14 cellular contexts compared by ENCODE assay signal in the genomic region with DNA sequence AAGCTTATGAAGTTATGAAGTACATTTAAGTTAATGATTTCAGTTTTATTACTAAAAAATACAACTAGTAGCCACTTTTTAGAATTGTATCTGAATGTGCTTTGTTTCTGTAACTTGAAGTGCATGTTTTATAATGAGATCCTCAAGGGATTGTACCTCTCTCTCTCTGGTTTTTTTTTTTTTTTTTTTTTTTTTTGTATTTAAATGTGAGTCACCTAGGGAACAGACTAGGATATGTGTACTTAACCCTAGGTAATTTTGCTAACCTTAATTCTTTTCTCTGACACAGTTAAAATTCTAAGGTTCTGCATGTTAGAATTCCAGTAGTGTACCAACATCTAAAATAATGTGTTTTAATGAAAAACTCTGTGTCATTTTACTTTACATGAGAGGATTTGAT. TPM values are rescaled to one million over a fixed set of nuclear protein-coding genes. Genes with fewer than 3 reads are reported as not detected.
DNase-seq lines count a peak whose midpoint lies in the region; ATAC-seq, FAIRE-seq and TF ChIP-seq lines count a peak whose summit lies in the region.
"Had no signal": no experiment of that assay in that cellular context is flagged by ENCODE, and none has a peak within 500 bp of the region (broad histone marks: within the 10 kb centered on the region; RNA-seq: fewer than 3 reads in every experiment).

No MANE protein-coding gene starts in this region.

- no peak overlapping the region for H4K91ac ChIP-seq in H1 (replicated peaks; ENCODE audit: insufficient read length, low read length)

- CTCF ChIA-PET in activated naive CD4-positive, alpha-beta T cell treated with anti-CD3 and anti-CD28 coated beads for 36 hours (lab: Charles Lee), result interaction anchor here (0.6 kb wide), 1 partner anchor 43 kb away, joined by 3 read pairs; no protein-coding TSS in a partner anchor
- CTCF ChIA-PET in H1 (lab: Charles Lee; ENCODE audit: partially characterized antibody), result no interaction called here

- no peak overlapping the region for H3K23ac ChIP-seq in H1 (ENCODE audit: insufficient read length)

- no peak overlapping the region for H2BK12ac ChIP-seq in H1 (ENCODE audit: low read depth, low read length)

- no peak for TF ChIP-seq EP300 in H1 (IDR thresholded peaks at IDR 0.05; ENCODE audit: borderline replicate concordance in 1 of 2, low read depth in 2 of 2, low read length in 2 of 2)

- H3K9me3 ChIP-seq in RWPE2 (ENCODE audit: severe bottlenecking), result no peaks in the 10 kb centered on the region
- H3K9me3 ChIP-seq in H1 (ENCODE audit: insufficient read depth in 2 of 2, low read depth in 1 of 2, low read length in 1 of 2), result peaks cover 0 to 3% of the 10 kb centered on the region in 2 experiments; a peak in 1 of 4 replicates
- no peaks in the 10 kb centered on the region for H3K9me3 ChIP-seq in smooth muscle cell (replicated peaks; ENCODE audit: low read depth)

- intact Hi-C loops in activated naive CD4-positive, alpha-beta T cell treated with anti-CD3 and anti-CD28 coated beads for 36 hours (cut with micrococcal nuclease), result loop anchor here (2.0 kb wide), 1 partner anchor 51 kb away; no protein-coding TSS in a partner anchor

- no peak overlapping the region for H2BK15ac ChIP-seq in H1 (ENCODE audit: low read length)

- H3K36me3 Mint-ChIP-seq in activated naive CD4-positive, alpha-beta T cell treated with anti-CD3 and anti-CD28 coated beads, Interleukin-2, amount 50 U/mL, for 72 hours, result peaks cover 0 to 56% of the 10 kb centered on the region in 2 donors
- peaks cover 37% of the 10 kb centered on the region for H3K36me3 Mint-ChIP-seq in activated naive CD4-positive, alpha-beta T cell treated with anti-CD3 and anti-CD28 coated beads for 36 hours (ENCODE audit: low read depth)

- H3K36me3 ChIP-seq in RWPE2 (ENCODE audit: low read depth), result peaks cover 14% of the 10 kb centered on the region
- H3K36me3 ChIP-seq in H1 (ENCODE audit: control insufficient read depth in 2 of 4, insufficient read depth in 4 of 4, low read length in 3 of 4), result no peaks in the 10 kb centered on the region
- no peaks in the 10 kb centered on the region for H3K36me3 ChIP-seq in smooth muscle cell (ENCODE audit: low read depth)

- no peak overlapping the region for H3K4ac ChIP-seq in H1 (replicated peaks; ENCODE audit: insufficient read length, low read depth, low read length)

- peak in 1 of 2 donors; percentile 51 for ATAC-seq in activated naive CD4-positive, alpha-beta T cell treated with anti-CD3 and anti-CD28 coated beads, Interleukin-2, amount 50 U/mL, for 72 hours
- ATAC-seq in RWPE2 (ENCODE audit: low read depth) (peak; percentile 46; the same call in 2 of the 3 replicates), GM21619 (IDR thresholded peaks at IDR 0.05; ENCODE audit: unreplicated experiment) (no peak), GM18867 (IDR thresholded peaks at IDR 0.05; ENCODE audit: unreplicated experiment) (no peak)

- no peak overlapping the region for H4K8ac ChIP-seq in H1 (ENCODE audit: extremely low read depth, insufficient read depth, low read length)

- H2AFZ ChIP-seq in H1 (ENCODE audit: low read length) (no peak overlapping the region), smooth muscle cell (ENCODE audit: low read depth) (no peak overlapping the region)

- POLR2A ChIA-PET in H1 (lab: Charles Lee; ENCODE audit: partially characterized antibody), result interaction anchor here (1.3 kb wide), 1 partner anchor 11 kb away, joined by 8 read pairs; no protein-coding TSS in a partner anchor

- TF ChIP-seq RAD21 in H1 (IDR thresholded peaks at IDR 0.05 in 1 of 2, conservative IDR thresholded peaks at IDR 0.05 in 1 of 2; ENCODE audit: low read depth in 2 of 2, low read length in 2 of 2), result no peak

- no peak overlapping the region; the same call in 1 of the 2 replicates for H3K18ac ChIP-seq in H1 (ENCODE audit: extremely low read depth, low read length)

- no peak overlapping the region for H3K4me3 Mint-ChIP-seq in activated naive CD4-positive, alpha-beta T cell treated with anti-CD3 and anti-CD28 coated beads for 36 hours
- H3K4me3 Mint-ChIP-seq: nephron had no signal

- H3K14ac ChIP-seq in H1 (ENCODE audit: insufficient read length), result no peak overlapping the region

- H3K79me2 ChIP-seq in H1 (ENCODE audit: control insufficient read depth in 1 of 2, insufficient read depth in 2 of 2, low read length in 2 of 2) (peaks cover 0 to 35% of the 10 kb centered on the region in 2 experiments; a peak in 2 of 4 replicates), smooth muscle cell (ENCODE audit: low read depth) (peaks cover 68% of the 10 kb centered on the region)

- H3K27ac ChIP-seq in RWPE2 (ENCODE audit: poor library complexity, severe bottlenecking) (peak overlapping the region; percentile 7), H1 (ENCODE audit: low read depth, low read length) (no peak overlapping the region), smooth muscle cell (ENCODE audit: low read depth) (peak overlapping the region; percentile 47)

- H2BK5ac ChIP-seq in H1 (ENCODE audit: low read depth, low read length), result no peak overlapping the region

- TF ChIP-seq CTCF in RWPE2 (IDR thresholded peaks at IDR 0.05; ENCODE audit: poor library complexity, severe bottlenecking) (no peak), H1 (IDR thresholded peaks at IDR 0.05; ENCODE audit: control extremely low read depth in 1 of 3, insufficient read depth in 1 of 3, low read depth in 1 of 3, low read length in 3 of 3) (no peak), smooth muscle cell (IDR thresholded peaks at IDR 0.05; ENCODE audit: borderline replicate concordance, insufficient read depth, poor library complexity, severe bottlenecking) (no peak)

- no peaks in the 10 kb centered on the region for H3K23me2 ChIP-seq in H1 (ENCODE audit: low read depth, low read length)

- H3K79me1 ChIP-seq in H1 (ENCODE audit: low read depth, low read length), result no peaks in the 10 kb centered on the region

- H4K5ac ChIP-seq in H1 (ENCODE audit: insufficient read length, low read depth, low read length), result peak overlapping the region; percentile 66

- H3F3A ChIP-seq in smooth muscle cell (ENCODE audit: low read depth), result peaks cover 5% of the 10 kb centered on the region

- no peak for FAIRE-seq in H1 (lab: Jason Lieb, UNC)
- no peak for FAIRE-seq in HTR-8/SVneo (lab: Jason Lieb, UNC)

- H3K4me3 ChIP-seq in RWPE2 (ENCODE audit: severe bottlenecking) (no peak overlapping the region), H1 (ENCODE audit: extremely low read depth in 1 of 4, insufficient read depth in 2 of 4, low read depth in 3 of 4, low read length in 4 of 4) (no peak overlapping the region), smooth muscle cell (no peak overlapping the region)

- H3K27me3 ChIP-seq in RWPE2 (ENCODE audit: insufficient read depth, poor library complexity, severe bottlenecking) (no peaks in the 10 kb centered on the region), H1 (replicated peaks in 1 of 4; ENCODE audit: control insufficient read depth in 3 of 4, extremely low read depth in 1 of 4, insufficient read depth in 3 of 4, low read length in 3 of 4) (no peaks in the 10 kb centered on the region), smooth muscle cell (ENCODE audit: low read depth) (no peaks in the 10 kb centered on the region)

- no peaks in the 10 kb centered on the region for H3K27me3 Mint-ChIP-seq in activated naive CD4-positive, alpha-beta T cell treated with anti-CD3 and anti-CD28 coated beads for 36 hours (ENCODE audit: low read depth)

- H3K27ac Mint-ChIP-seq in activated naive CD4-positive, alpha-beta T cell treated with anti-CD3 and anti-CD28 coated beads, Interleukin-2, amount 50 U/mL, for 72 hours, result peak overlapping the region; percentile 50 to 77
- H3K27ac Mint-ChIP-seq in activated naive CD4-positive, alpha-beta T cell treated with anti-CD3 and anti-CD28 coated beads for 36 hours, result no peak overlapping the region

- H3K4me1 ChIP-seq in RWPE2 (ENCODE audit: insufficient read depth, poor library complexity, severe bottlenecking), result peaks cover 39% of the 10 kb centered on the region
- H3K4me1 ChIP-seq in H1 (replicated peaks in 1 of 4; ENCODE audit: control insufficient read depth in 3 of 4, insufficient read depth in 4 of 4, low read length in 3 of 4), result peaks cover 0 to 4% (median 0%) of the 10 kb centered on the region in 4 experiments; a peak in 1 of 7 replicates
- H3K4me1 ChIP-seq in smooth muscle cell (ENCODE audit: low read depth), result peaks cover 34% of the 10 kb centered on the region

- no peaks in the 10 kb centered on the region for H3K9me3 Mint-ChIP-seq in activated naive CD4-positive, alpha-beta T cell treated with anti-CD3 and anti-CD28 coated beads, Interleukin-2, amount 50 U/mL, for 72 hours
- H3K9me3 Mint-ChIP-seq in activated naive CD4-positive, alpha-beta T cell treated with anti-CD3 and anti-CD28 coated beads for 36 hours, result no peaks in the 10 kb centered on the region

- no peak overlapping the region for H3K9ac ChIP-seq in H1 (replicated peaks in 1 of 4; ENCODE audit: extremely low read depth in 1 of 4, low read depth in 3 of 4, low read length in 3 of 4)
- no peak overlapping the region for H3K9ac ChIP-seq in smooth muscle cell (ENCODE audit: low read depth)

- TF ChIP-seq POLR2A in H1 (IDR thresholded peaks at IDR 0.05; ENCODE audit: control extremely low read depth in 1 of 2, low read depth in 2 of 2, low read length in 2 of 2), result no peak

- no peak overlapping the region for H3K4me2 ChIP-seq in H1 (ENCODE audit: insufficient read depth in 1 of 2, low read depth in 2 of 2, low read length in 2 of 2)
- no peak overlapping the region for H3K4me2 ChIP-seq in smooth muscle cell

- H3K56ac ChIP-seq in H1 (replicated peaks; ENCODE audit: insufficient read length, low read depth, low read length), result no peak overlapping the region

- H2BK20ac ChIP-seq in H1 (ENCODE audit: low read length), result no peak overlapping the region

- H4K20me1 ChIP-seq in H1 (replicated peaks in 1 of 2; ENCODE audit: control insufficient read depth in 1 of 2, insufficient read depth in 2 of 2, low read length in 2 of 2), result no peaks in the 10 kb centered on the region
- H4K20me1 ChIP-seq in smooth muscle cell (ENCODE audit: low read depth), result peaks cover 7% of the 10 kb centered on the region

- H2AK5ac ChIP-seq in H1 (ENCODE audit: low read depth, low read length), result no peak overlapping the region

- no peak overlapping the region for H2BK120ac ChIP-seq in H1 (replicated peaks; ENCODE audit: low read depth, low read length)

- no peak for DNase-seq in activated naive CD4-positive, alpha-beta T cell treated with anti-CD3 and anti-CD28 coated beads, Interleukin-2, amount 50 U/mL, for 72 hours (ENCODE audit: low spot score in 2 of 2)
- DNase-seq in activated naive CD4-positive, alpha-beta T cell treated with anti-CD3 and anti-CD28 coated beads for 36 hours, result no peak
- DNase-seq in RWPE2 (ENCODE audit: low spot score) (no peak), H1 (ENCODE audit: low read depth in 1 of 2, low spot score in 2 of 2) (no peak), smooth muscle cell (lab: John Stamatoyannopoulos, UW; ENCODE audit: unreplicated experiment) (no peak), HTR-8/SVneo (ENCODE audit: insufficient read length, low spot score) (no peak)
- DNase-seq: cerebellar nuclear complex, foreskin fibroblast, NCI-H2029 treated with DMSO at 0.1 percent for 48 hours, NCI-H526 treated with DMSO at 0.1 percent for 48 hours, substantia nigra had no signal

- H3K4me1 Mint-ChIP-seq in activated naive CD4-positive, alpha-beta T cell treated with anti-CD3 and anti-CD28 coated beads for 36 hours (ENCODE audit: low read depth), result peaks cover 73% of the 10 kb centered on the region

RNA-seq across cellular contexts. Expression of gene CDC42SE2, which starts 59.5 kb away (rescaled TPM):
- total RNA-seq in activated naive CD4-positive, alpha-beta T cell treated with anti-CD3 and anti-CD28 coated beads, Interleukin-2, amount 50 U/mL, for 72 hours, result 100 to 1,000 TPM in 1 of 2 donors, 10 to 100 TPM in 1; 84.6 to 102 TPM
- total RNA-seq in activated naive CD4-positive, alpha-beta T cell treated with anti-CD3 and anti-CD28 coated beads for 36 hours, result 100 to 1,000 TPM; 106 to 108 TPM
- total RNA-seq in H1 (2021; fragmentation: NEBNext Ultra II Directional; extraction: Animal tissue kit (Norgen Biotek cat#: 25700)), result 26.3 and 30.8 TPM in 2 replicates
- polyA plus RNA-seq in H1 (2011; rRNA removed), result 8.0 and 16.7 TPM in 2 replicates
- polyA plus RNA-seq in H1 (2011; cell fraction: cytosol; rRNA removed), result 15.7 TPM
- 1.8 TPM for polyA plus RNA-seq in H1 (2011; cell fraction: nucleus; rRNA removed)
- 11.4 to 20.8 TPM (median 13.7 TPM) in 4 replicates for polyA plus RNA-seq in H1 (2012, experiment 1 of 2)
- 6.7 TPM for polyA plus RNA-seq in H1 (2012, experiment 2 of 2)
- 14.7 TPM for polyA plus RNA-seq in H1 (2013, experiment 1 of 2)
- polyA plus RNA-seq in H1 (2013, experiment 2 of 2), result 15.2 TPM
- 17.9 and 18.1 TPM in 2 replicates for polyA minus RNA-seq in H1 (2011; rRNA and poly(A)+ RNA removed)
- 9.8 TPM for polyA minus RNA-seq in H1 (2011; cell fraction: cytosol; rRNA and poly(A)+ RNA removed)
- 10.3 TPM for polyA minus RNA-seq in H1 (2011; cell fraction: nucleus; rRNA and poly(A)+ RNA removed)
- total RNA-seq in smooth muscle cell, result 24.0 and 31.5 TPM in 2 replicates
- 12.6 and 16.4 TPM in 2 replicates for polyA plus RNA-seq in smooth muscle cell
